Comparison of ENCODE assay signal across 13 cellular contexts in the genomic region with DNA sequence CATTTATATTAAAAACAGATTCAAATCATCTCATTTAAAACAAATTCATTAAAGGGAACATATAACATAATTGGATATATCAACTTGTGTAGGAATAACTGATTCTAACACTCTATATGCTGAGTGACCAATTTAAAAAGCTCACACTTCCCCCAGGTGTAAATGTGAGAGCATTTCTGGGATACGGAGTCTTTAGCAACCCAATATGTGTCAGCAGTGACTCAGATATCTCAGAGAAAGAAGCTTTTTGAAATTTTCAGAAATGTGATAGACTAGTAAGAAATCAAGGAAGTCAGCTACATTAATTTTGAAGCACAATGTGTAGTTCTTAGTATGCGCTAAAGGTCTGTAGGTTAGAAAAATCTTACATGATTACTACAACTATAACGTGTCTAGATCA.
"Had no signal": no experiment of that assay in that cellular context is flagged by ENCODE, and none has a peak within 500 bp of the region (broad histone marks: within the 10 kb centered on the region; RNA-seq: fewer than 3 reads in every experiment).

No MANE protein-coding gene starts in this region.

- H3K27ac ChIP-seq: ascending aorta, esophagus muscularis mucosa, psoas muscle, upper lobe of left lung had no signal

- H3K27me3 ChIP-seq: ascending aorta, upper lobe of left lung had no signal

- ATAC-seq: activated naive CD8-positive, alpha-beta T cell treated with anti-CD3 and anti-CD28 coated beads, Interleukin-2, amount 50 U/mL, for 24 hours; left colon; psoas muscle; sciatic nerve; T-cell had no signal

- H3K36me3 ChIP-seq: ascending aorta, esophagus muscularis mucosa, upper lobe of left lung had no signal

- H3K4me1 ChIP-seq: ascending aorta, esophagus muscularis mucosa, psoas muscle, upper lobe of left lung had no signal

- H3K4me3 ChIP-seq: ascending aorta, esophagus muscularis mucosa, lung, psoas muscle, upper lobe of left lung had no signal

- DNase-seq: activated CD4-positive, CD25-positive, alpha-beta regulatory T cell treated with anti-CD3 and anti-CD28 coated beads, Interleukin-2, amount 50 U/mL, for 72 hours; activated naive CD4-positive, alpha-beta T cell treated with anti-CD3 and anti-CD28 coated beads for 36 hours; activated naive CD8-positive, alpha-beta T cell treated with anti-CD3 and anti-CD28 coated beads, Interleukin-2, amount 50 U/mL, for 24 hours; head of caudate nucleus; left colon; psoas muscle; T-cell; T-helper 9 cell; upper lobe of left lung had no signal

- H3K9me3 ChIP-seq: ascending aorta, esophagus muscularis mucosa, psoas muscle, upper lobe of left lung had no signal
